Comparison of ENCODE assay signal across 22 cellular contexts in the genomic region with DNA sequence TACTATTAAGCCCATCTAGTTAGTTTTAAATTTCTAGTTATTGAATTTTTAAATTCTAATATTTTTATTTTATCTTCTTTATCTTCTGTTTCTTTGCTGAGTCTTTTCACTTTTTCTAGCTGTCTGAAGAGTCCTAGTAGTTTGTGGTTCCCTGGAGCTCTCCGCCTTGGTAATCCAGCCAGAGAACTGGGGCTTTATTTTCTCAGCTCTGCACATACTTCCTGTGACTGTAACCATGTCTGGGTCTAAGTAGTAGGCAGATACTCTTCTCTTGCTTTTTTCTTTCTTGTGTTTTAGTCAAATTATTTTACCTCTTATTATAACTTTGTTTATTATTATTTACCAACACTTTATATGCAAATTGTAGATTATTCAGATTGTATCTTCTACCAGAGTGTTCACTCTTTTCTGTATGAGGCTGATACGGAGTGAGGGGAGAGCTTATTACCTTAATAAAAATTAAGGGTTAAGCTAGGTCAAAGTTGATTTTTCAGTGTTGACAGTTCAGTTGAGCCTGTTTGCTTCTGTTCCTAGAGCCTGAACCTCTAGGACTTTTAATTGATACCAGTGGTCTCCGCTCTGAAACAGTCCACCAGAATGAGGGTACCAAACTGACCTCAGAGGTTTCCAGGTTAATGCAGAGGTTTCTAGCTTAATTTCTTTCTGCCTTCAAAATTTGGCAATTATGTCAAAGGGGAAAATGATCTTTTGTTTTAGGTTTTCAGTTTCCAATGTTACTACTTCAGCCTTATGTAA.
A peak's percentile ranks its signal among the peaks of the same experiment; 100 is the strongest.
DNase-seq lines count a peak whose midpoint lies in the region; ATAC-seq and TF ChIP-seq lines count a peak whose summit lies in the region.
"Had no signal": no experiment of that assay in that cellular context is flagged by ENCODE, and none has a peak within 500 bp of the region (broad histone marks: within the 10 kb centered on the region; RNA-seq: fewer than 3 reads in every experiment).

No MANE protein-coding gene starts in this region.

- no peak overlapping the region for H3K27ac ChIP-seq in effector memory CD4-positive, alpha-beta T cell (ENCODE audit: insufficient read depth, low read length, poor library complexity, severe bottlenecking)
- H3K27ac ChIP-seq: ovary, SJSA1 had no signal

- H3K4me1 ChIP-seq in effector memory CD4-positive, alpha-beta T cell (ENCODE audit: control insufficient read depth, insufficient read depth, low read length, poor library complexity, severe bottlenecking) = no peaks in the 10 kb centered on the region

- H3K4me3 ChIP-seq in GM12865 (ENCODE audit: low read depth, low read length) (peak overlapping the region; percentile 4; the same call in 1 of the 2 replicates), skeletal muscle cell (ENCODE audit: low read depth, low read length) (no peak overlapping the region)
- H3K4me3 ChIP-seq in effector memory CD4-positive, alpha-beta T cell (ENCODE audit: insufficient read depth, low read depth, low read length, poor library complexity, severe bottlenecking) = no peak overlapping the region
- H3K4me3 ChIP-seq: ovary, SJSA1 had no signal

- no peak for ATAC-seq in HG02938 (IDR thresholded peaks at IDR 0.05; ENCODE audit: unreplicated experiment)
- ATAC-seq: left colon; naive thymus-derived CD4-positive, alpha-beta T cell; Panc1; right cardiac atrium had no signal

- DNase-seq in GM12865 (ENCODE audit: low read depth) = peak; percentile 10
- peak; percentile 18 for DNase-seq in NCI-H69 (lab: John Stamatoyannopoulos, UW)
- peak; percentile 42 for DNase-seq in dermis blood vessel endothelial cell
- peak; percentile 1 for DNase-seq in skeletal muscle cell (ENCODE audit: low read depth)
- no peak for DNase-seq in effector memory CD4-positive, alpha-beta T cell
- no peak for DNase-seq in NCI-H146 treated with DMSO at 0.1 percent for 48 hours (lab: John Stamatoyannopoulos, UW; ENCODE audit: unreplicated experiment)
- DNase-seq: activated CD4-positive, alpha-beta T cell treated with anti-CD3 and anti-CD28 coated beads, Interleukin-2, amount 10 ng/mL, durations not matched to agents 7 days and 5 days; CD4-positive, alpha-beta memory T cell; DMS 273 treated with DMSO at 0.1 percent for 48 hours; HFFc6; left colon; mesendoderm; naive thymus-derived CD4-positive, alpha-beta T cell; NCI-H2081 treated with DMSO at 0.1 percent for 48 hours; NCI-H446 treated with DMSO at 0.1 percent for 48 hours; ovary; right cardiac atrium; stimulated activated CD4-positive, alpha-beta T cell treated with anti-CD3 and anti-CD28 coated beads, Interleukin-15, amount 100 ng/mL, for 24 hours; stimulated activated CD8-positive, alpha-beta memory T cell treated with anti-CD3 and anti-CD28 coated beads, Interleukin-4, amount 100 ng/mL, for 48 hours had no signal

- H3K27me3 ChIP-seq in effector memory CD4-positive, alpha-beta T cell (replicated peaks; ENCODE audit: control insufficient read depth, insufficient read depth, low read length, poor library complexity, severe bottlenecking) = no peaks in the 10 kb centered on the region
- H3K27me3 ChIP-seq: ovary, SJSA1 had no signal

- no peaks in the 10 kb centered on the region for H3K9me3 ChIP-seq in effector memory CD4-positive, alpha-beta T cell (ENCODE audit: control insufficient read depth, low read length)
- H3K9me3 ChIP-seq: ovary, SJSA1 had no signal

- peaks cover 3% of the 10 kb centered on the region for H3K36me3 ChIP-seq in effector memory CD4-positive, alpha-beta T cell (ENCODE audit: control insufficient read depth, insufficient read depth, low read length)
- H3K36me3 ChIP-seq: ovary, SJSA1 had no signal

- no peak for TF ChIP-seq CTCF in GM12865 (IDR thresholded peaks at IDR 0.05; ENCODE audit: insufficient read depth, low read depth, low read length, missing control alignments)

Comparison
In these comparisons a context has a peak if more than half of its experiments do, and no peak if none do; other contexts are left out.
1. DNase-seq: peak in GM12865 (single experiment), NCI-H69 (single experiment), dermis blood vessel endothelial cell (single experiment) and skeletal muscle cell (single experiment); none in effector memory CD4-positive, alpha-beta T cell (0 of 3) and NCI-H146 treated with DMSO at 0.1 percent for 48 hours (single experiment).